18 cellular contexts compared by ENCODE assay signal in genomic region chr14:61128382-61129167, GRCh38.
DNase-seq lines count a peak whose midpoint lies in the region; ATAC-seq and TF ChIP-seq lines count a peak whose summit lies in the region.
"Had no signal": no experiment of that assay in that cellular context is flagged by ENCODE, and none has a peak within 500 bp of the region (broad histone marks: within the 10 kb centered on the region; RNA-seq: fewer than 3 reads in every experiment).

No MANE protein-coding gene starts in this region.

- H3K36me3 Mint-ChIP-seq in Calu3 (ENCODE audit: insufficient read depth, unreplicated experiment) (no peaks in the 10 kb centered on the region), nephron (ENCODE audit: low read depth) (no peaks in the 10 kb centered on the region)
- H3K36me3 Mint-ChIP-seq in activated T-helper 1 cell treated with anti-CD3 and anti-CD28 coated beads, Interleukin-12 subunit alpha, Interleukin-12 subunit beta, Interleukin-2, Interleukin-4 antibody, amounts not matched to agents 30 ng/mL and 10 ng/mL and 1 ng/mL, durations not matched to agents 14 hours and 24 hours and 36 hours (ENCODE audit: low read depth) = no peaks in the 10 kb centered on the region

- no peaks in the 10 kb centered on the region for H3K9me3 Mint-ChIP-seq in Calu3 (ENCODE audit: low read depth, unreplicated experiment)
- no peaks in the 10 kb centered on the region for H3K9me3 Mint-ChIP-seq in activated T-helper 1 cell treated with anti-CD3 and anti-CD28 coated beads, Interleukin-12 subunit alpha, Interleukin-12 subunit beta, Interleukin-2, Interleukin-4 antibody, amounts not matched to agents 30 ng/mL and 10 ng/mL and 1 ng/mL, durations not matched to agents 14 hours and 24 hours and 36 hours
- H3K9me3 Mint-ChIP-seq in nephron = no peaks in the 10 kb centered on the region

- no peaks in the 10 kb centered on the region for H3K27me3 Mint-ChIP-seq in Calu3 (ENCODE audit: unreplicated experiment)
- peaks cover 8% of the 10 kb centered on the region for H3K27me3 Mint-ChIP-seq in activated T-helper 1 cell treated with anti-CD3 and anti-CD28 coated beads, Interleukin-12 subunit alpha, Interleukin-12 subunit beta, Interleukin-2, Interleukin-4 antibody, amounts not matched to agents 30 ng/mL and 10 ng/mL and 1 ng/mL, durations not matched to agents 14 hours and 24 hours and 36 hours (ENCODE audit: insufficient read depth)
- H3K27me3 Mint-ChIP-seq in nephron (ENCODE audit: low read depth) = peaks cover 4% of the 10 kb centered on the region

- H3K27ac Mint-ChIP-seq in Calu3 (ENCODE audit: unreplicated experiment) (peak overlapping the region; percentile 1), nephron (peak overlapping the region; percentile 28 to 79 (median 69))
- peak overlapping the region; percentile 36 for H3K27ac Mint-ChIP-seq in activated T-helper 1 cell treated with anti-CD3 and anti-CD28 coated beads, Interleukin-12 subunit alpha, Interleukin-12 subunit beta, Interleukin-2, Interleukin-4 antibody, amounts not matched to agents 30 ng/mL and 10 ng/mL and 1 ng/mL, durations not matched to agents 14 hours and 24 hours and 36 hours
- H3K27ac Mint-ChIP-seq: B cell had no signal

- H3K4me3 ChIP-seq in Jurkat, Clone E6-1 (ENCODE audit: low read length) = no peak overlapping the region
- H3K4me3 ChIP-seq: ascending aorta, K562 had no signal

- CTCF ChIA-PET in Calu3 (lab: Charles Lee) = no interaction called here

- intact Hi-C loops in Calu3 (cut with micrococcal nuclease; ENCODE audit: unreplicated experiment) (no loop called here), posterior cingulate gyrus (cut with DNase I) (no loop called here)
- intact Hi-C loops in activated T-helper 1 cell treated with anti-CD3 and anti-CD28 coated beads, Interleukin-12 subunit alpha, Interleukin-12 subunit beta, Interleukin-2, Interleukin-4 antibody, amounts not matched to agents 30 ng/mL and 10 ng/mL and 1 ng/mL, durations not matched to agents 14 hours and 24 hours and 36 hours (cut with micrococcal nuclease) = no loop called here

- H3K4me3 Mint-ChIP-seq in Calu3 (ENCODE audit: low read depth, unreplicated experiment) (no peak overlapping the region), nephron (no peak overlapping the region)
- no peak overlapping the region for H3K4me3 Mint-ChIP-seq in activated T-helper 1 cell treated with anti-CD3 and anti-CD28 coated beads, Interleukin-12 subunit alpha, Interleukin-12 subunit beta, Interleukin-2, Interleukin-4 antibody, amounts not matched to agents 30 ng/mL and 10 ng/mL and 1 ng/mL, durations not matched to agents 14 hours and 24 hours and 36 hours
- H3K4me3 Mint-ChIP-seq: B cell had no signal

- no peak for ATAC-seq in GM21390 (IDR thresholded peaks at IDR 0.05; ENCODE audit: unreplicated experiment)
- ATAC-seq: K562, left colon, Right ventricle myocardium inferior had no signal

- DNase-seq in Calu3 = no peak
- peak; percentile 17 for DNase-seq in Jurkat, Clone E6-1 (ENCODE audit: low read depth, low spot score)
- DNase-seq in activated T-helper 1 cell treated with anti-CD3 and anti-CD28 coated beads, Interleukin-12 subunit alpha, Interleukin-12 subunit beta, Interleukin-2, Interleukin-4 antibody, amounts not matched to agents 30 ng/mL and 10 ng/mL and 1 ng/mL, durations not matched to agents 14 hours and 24 hours and 36 hours (ENCODE audit: low spot score) = no peak
- DNase-seq in posterior cingulate gyrus = no peak
- DNase-seq in central memory CD4-positive, alpha-beta T cell = no peak
- DNase-seq: activated CD4-positive, alpha-beta T cell treated with anti-CD3 and anti-CD28 coated beads for 1 hour; activated CD8-positive, alpha-beta memory T cell treated with anti-CD3 and anti-CD28 coated beads, Interleukin-2, amount 50 U/mL, for 48 hours; foreskin fibroblast; left colon; NCI-H1436; NCI-H345; stimulated activated CD4-positive, alpha-beta T cell treated with anti-CD3 and anti-CD28 coated beads, Interleukin-2, amount 100 ng/mL, for 24 hours had no signal

- H3K4me1 Mint-ChIP-seq in Calu3 (ENCODE audit: low read depth, unreplicated experiment) (peaks cover 11% of the 10 kb centered on the region), nephron (peaks cover 68% of the 10 kb centered on the region)
- peaks cover 18% of the 10 kb centered on the region for H3K4me1 Mint-ChIP-seq in activated T-helper 1 cell treated with anti-CD3 and anti-CD28 coated beads, Interleukin-12 subunit alpha, Interleukin-12 subunit beta, Interleukin-2, Interleukin-4 antibody, amounts not matched to agents 30 ng/mL and 10 ng/mL and 1 ng/mL, durations not matched to agents 14 hours and 24 hours and 36 hours (ENCODE audit: low read depth)
- H3K4me1 Mint-ChIP-seq: B cell had no signal

- BruUV-seq in Calu3 (replicated peaks; lab: Mats Ljungman, UMichigan) = no TSS peak

- TF ChIP-seq CTCF in Calu3 (IDR thresholded peaks at IDR 0.05; ENCODE audit: unreplicated experiment) (no peak), nephron (IDR thresholded peaks at IDR 0.05; ENCODE audit: unreplicated experiment in 3 of 3) (no peak)

Comparison
In these comparisons a context has a peak if more than half of its experiments do, and no peak if none do; other contexts are left out.
1. H3K27ac Mint-ChIP-seq: peak in every context shown above with its lines; median percentile 69 in nephron; 36 in activated T-helper 1 cell treated with anti-CD3 and anti-CD28 coated beads, Interleukin-12 subunit alpha, Interleukin-12 subunit beta, Interleukin-2, Interleukin-4 antibody, amounts not matched to agents 30 ng/mL and 10 ng/mL and 1 ng/mL, durations not matched to agents 14 hours and 24 hours and 36 hours; 1 in Calu3.